In genomic region chrX:40832723-40833122, GRCh38 we compare ENCODE assay signal across 22 cellular contexts.
DNase-seq lines count a peak whose midpoint lies in the region; ATAC-seq, FAIRE-seq and TF ChIP-seq lines count a peak whose summit lies in the region.
"Had no signal": no experiment of that assay in that cellular context is flagged by ENCODE, and none has a peak within 500 bp of the region (broad histone marks: within the 10 kb centered on the region; RNA-seq: fewer than 3 reads in every experiment).

No MANE protein-coding gene starts in this region.

- no peak for TF ChIP-seq EP300 in H1 (IDR thresholded peaks at IDR 0.05; ENCODE audit: borderline replicate concordance in 1 of 2, low read depth in 2 of 2, low read length in 2 of 2)

- no peak for TF ChIP-seq RAD21 in H1 (IDR thresholded peaks at IDR 0.05 in 1 of 2, conservative IDR thresholded peaks at IDR 0.05 in 1 of 2; ENCODE audit: low read depth in 2 of 2, low read length in 2 of 2)

- no peaks in the 10 kb centered on the region for H4K20me1 ChIP-seq in H1 (replicated peaks in 1 of 2; ENCODE audit: control insufficient read depth in 1 of 2, insufficient read depth in 2 of 2, low read length in 2 of 2)
- H4K20me1 ChIP-seq: BLaER1 treated with 17β-estradiol and CSF1 and Interleukin-3, amounts not matched to agents 10 nM and 100 nM had no signal

- H3K18ac ChIP-seq in H1 (ENCODE audit: extremely low read depth, low read length), result no peak overlapping the region

- H4K91ac ChIP-seq in H1 (replicated peaks; ENCODE audit: insufficient read length, low read length), result no peak overlapping the region

- H3K79me1 ChIP-seq in H1 (ENCODE audit: low read depth, low read length), result no peaks in the 10 kb centered on the region

- H3K27me3 ChIP-seq in H1 (replicated peaks in 1 of 4; ENCODE audit: control insufficient read depth in 3 of 4, extremely low read depth in 1 of 4, insufficient read depth in 3 of 4, low read length in 3 of 4), result no peaks in the 10 kb centered on the region

- no peak overlapping the region for H2AK5ac ChIP-seq in H1 (ENCODE audit: low read depth, low read length)

- H2BK5ac ChIP-seq in H1 (ENCODE audit: low read depth, low read length), result no peak overlapping the region

- H2BK20ac ChIP-seq in H1 (ENCODE audit: low read length), result no peak overlapping the region

- WGBS in H1 (ENCODE audit: extremely low coverage in 1 of 2, insufficient coverage in 1 of 2, insufficient read length in 1 of 2, insufficient replicate concordance in 2 of 2, low coverage in 1 of 2, low lambda C conversion rate in 2 of 2, missing lambda C conversion rate in 1 of 2), 2 experiments, result 94% methylated on average over 14 of the region's 39 CpGs; no CpG with 5 or more reads in 1 of the 2 experiments

- no peak overlapping the region for H4K5ac ChIP-seq in H1 (ENCODE audit: insufficient read length, low read depth, low read length)

- no peak for TF ChIP-seq CTCF in H1 (IDR thresholded peaks at IDR 0.05; ENCODE audit: control extremely low read depth in 1 of 3, insufficient read depth in 1 of 3, low read depth in 1 of 3, low read length in 3 of 3)

- DNase-seq in DMS 273 (lab: John Stamatoyannopoulos, UW; ENCODE audit: unreplicated experiment), result peak; percentile 39
- DNase-seq in DMS 273 treated with DMSO at 0.1 percent for 48 hours (lab: John Stamatoyannopoulos, UW), result no peak
- peak; percentile 43 for DNase-seq in Jurkat, Clone E6-1 (ENCODE audit: low read depth, low spot score)
- DNase-seq in H1 (ENCODE audit: low read depth in 1 of 2, low spot score in 2 of 2), result no peak
- DNase-seq in OCI-M1 (lab: John Stamatoyannopoulos, UW), result no peak
- DNase-seq in NCI-H345 (lab: John Stamatoyannopoulos, UW), result no peak
- DNase-seq: AML-193; CD4-positive, CD25-positive, alpha-beta regulatory T cell; DMS153; DMS79 treated with DMSO at 0.1 percent for 48 hours; EL; GM23248; HCEC 1CT; HFFc6 had no signal

- H3K4me1 ChIP-seq in H1 (replicated peaks in 1 of 4; ENCODE audit: control insufficient read depth in 3 of 4, insufficient read depth in 4 of 4, low read length in 3 of 4), result no peaks in the 10 kb centered on the region

- TF ChIP-seq POLR2A in H1 (IDR thresholded peaks at IDR 0.05; ENCODE audit: control extremely low read depth in 1 of 2, low read depth in 2 of 2, low read length in 2 of 2), result no peak

- CTCF ChIA-PET in H1 (lab: Charles Lee; ENCODE audit: partially characterized antibody), result no interaction called here

- H3K23me2 ChIP-seq in H1 (ENCODE audit: low read depth, low read length), result no peaks in the 10 kb centered on the region

- H3K27ac ChIP-seq in H1 (ENCODE audit: low read depth, low read length), result no peak overlapping the region
- H3K27ac ChIP-seq: 22Rv1; BLaER1 treated with 17β-estradiol and CSF1 and Interleukin-3, amounts not matched to agents 10 nM and 100 nM; GM23248 had no signal

- H2BK15ac ChIP-seq in H1 (ENCODE audit: low read length), result no peak overlapping the region

- POLR2A ChIA-PET in H1 (lab: Charles Lee; ENCODE audit: partially characterized antibody), result no interaction called here

- no peak overlapping the region for H2BK120ac ChIP-seq in H1 (replicated peaks; ENCODE audit: low read depth, low read length)

- no peak overlapping the region for H2AFZ ChIP-seq in H1 (ENCODE audit: low read length)
- H2AFZ ChIP-seq: GM23248 had no signal

- H3K36me3 ChIP-seq in H1 (ENCODE audit: control insufficient read depth in 2 of 4, insufficient read depth in 4 of 4, low read length in 3 of 4), result no peaks in the 10 kb centered on the region
- H3K36me3 ChIP-seq: BLaER1 treated with 17β-estradiol and CSF1 and Interleukin-3, amounts not matched to agents 10 nM and 100 nM had no signal

- peak overlapping the region; percentile 16 for H3K4me3 ChIP-seq in Jurkat, Clone E6-1 (ENCODE audit: low read length)
- H3K4me3 ChIP-seq in H1 (ENCODE audit: extremely low read depth in 1 of 4, insufficient read depth in 2 of 4, low read depth in 3 of 4, low read length in 4 of 4), result no peak overlapping the region
- H3K4me3 ChIP-seq: BLaER1 treated with 17β-estradiol and CSF1 and Interleukin-3, amounts not matched to agents 10 nM and 100 nM; GM23248 had no signal

- H3K4me2 ChIP-seq in H1 (ENCODE audit: insufficient read depth in 1 of 2, low read depth in 2 of 2, low read length in 2 of 2), result no peak overlapping the region

- ATAC-seq in GM19397 (IDR thresholded peaks at IDR 0.05; ENCODE audit: unreplicated experiment), result no peak
- no peak for ATAC-seq in GM21737 (IDR thresholded peaks at IDR 0.05; ENCODE audit: unreplicated experiment)
- ATAC-seq: HepG2 had no signal

- H3K56ac ChIP-seq in H1 (replicated peaks; ENCODE audit: insufficient read length, low read depth, low read length), result no peak overlapping the region

- H3K4ac ChIP-seq in H1 (replicated peaks; ENCODE audit: insufficient read length, low read depth, low read length), result no peak overlapping the region

- H3K23ac ChIP-seq in H1 (ENCODE audit: insufficient read length), result no peak overlapping the region

- H2BK12ac ChIP-seq in H1 (ENCODE audit: low read depth, low read length), result peak overlapping the region; percentile 39; the same call in 1 of the 2 replicates

- no peak for FAIRE-seq in H1 (lab: Jason Lieb, UNC)
- FAIRE-seq: G401.6, GM19239, HepG2, HTR-8/SVneo had no signal

- H3K9me3 ChIP-seq in H1 (ENCODE audit: insufficient read depth in 2 of 2, low read depth in 1 of 2, low read length in 1 of 2), result peaks cover 0 to 3% of the 10 kb centered on the region in 2 experiments; a peak in 1 of 4 replicates

- no peaks in the 10 kb centered on the region for H3K79me2 ChIP-seq in H1 (ENCODE audit: control insufficient read depth in 1 of 2, insufficient read depth in 2 of 2, low read length in 2 of 2)

- H4K8ac ChIP-seq in H1 (ENCODE audit: extremely low read depth, insufficient read depth, low read length), result no peak overlapping the region

- no peak overlapping the region for H3K14ac ChIP-seq in H1 (ENCODE audit: insufficient read length)

- H3K9ac ChIP-seq in H1 (replicated peaks in 1 of 4; ENCODE audit: extremely low read depth in 1 of 4, low read depth in 3 of 4, low read length in 3 of 4), result no peak overlapping the region
- H3K9ac ChIP-seq: BLaER1 treated with 17β-estradiol and CSF1 and Interleukin-3, amounts not matched to agents 10 nM and 100 nM; GM23248 had no signal

TF ChIP-seq in H1, 55 proteins besides CTCF, POLR2A, EP300 and RAD21:
- TF ChIP-seq CTBP2 (IDR thresholded peaks at IDR 0.05; ENCODE audit: borderline replicate concordance, insufficient read depth, insufficient read length, low read length) (no peak), RXRA (IDR thresholded peaks at IDR 0.05; ENCODE audit: insufficient read depth, low read depth, low read length) (no peak), RNF2 (IDR thresholded peaks at IDR 0.05; ENCODE audit: borderline replicate concordance, low read depth, low read length, missing control alignments, poor library complexity, severe bottlenecking) (no peak), CREB1 (IDR thresholded peaks at IDR 0.05) (no peak), SUZ12 (IDR thresholded peaks at IDR 0.05; ENCODE audit: low read length) (no peak), HDAC6 (IDR thresholded peaks at IDR 0.05; ENCODE audit: low read depth, low read length) (no peak), TBP (IDR thresholded peaks at IDR 0.05; ENCODE audit: low read depth, low read length) (no peak), ATF2 (IDR thresholded peaks at IDR 0.05; ENCODE audit: low read length) (no peak), ASH2L (IDR thresholded peaks at IDR 0.05; ENCODE audit: low read length) (no peak), GABPA (IDR thresholded peaks at IDR 0.05; ENCODE audit: borderline replicate concordance, insufficient read depth, low read length) (no peak)

Comparison
In these comparisons a context has a peak if more than half of its experiments do, and no peak if none do; other contexts are left out.
1. DNase-seq: peak in DMS 273 (single experiment) and Jurkat, Clone E6-1 (single experiment); none in DMS 273 treated with DMSO at 0.1 percent for 48 hours (single experiment), H1 (0 of 2), OCI-M1 (single experiment) and NCI-H345 (single experiment).